ENCODE assay signal across 17 cellular contexts in the genomic region with DNA sequence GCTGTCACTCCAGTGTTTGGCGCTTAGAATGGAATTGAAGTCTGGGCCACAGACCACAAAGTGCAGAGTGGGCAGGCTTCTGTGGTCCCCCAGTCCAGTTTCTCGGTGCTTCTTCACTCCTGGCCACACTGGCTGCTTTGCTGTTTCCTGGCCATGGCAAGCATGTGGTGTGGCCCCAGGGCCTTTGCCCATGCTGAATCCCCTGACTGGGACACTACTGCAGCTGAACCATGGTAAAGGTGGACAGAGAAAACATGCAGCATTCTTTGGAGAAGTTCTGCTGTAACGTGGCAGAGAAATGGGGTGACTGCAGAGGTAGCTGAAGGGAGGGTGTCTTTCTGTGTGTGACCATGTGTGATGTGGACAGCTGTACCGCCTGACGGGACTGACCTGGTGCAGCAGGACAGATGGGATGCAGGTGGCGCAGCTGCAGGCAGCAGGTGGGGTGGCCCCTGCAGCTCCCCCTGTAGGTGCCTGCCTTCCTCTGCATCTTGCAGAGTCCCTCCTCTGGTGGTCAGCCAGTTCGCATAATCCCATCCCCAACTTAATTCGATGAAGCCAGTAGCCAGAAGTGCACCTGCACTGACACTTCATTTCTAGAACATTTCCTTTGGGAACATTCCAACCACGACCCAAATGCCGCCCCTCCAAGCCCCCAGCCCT. TPM values are rescaled to one million over a fixed set of nuclear protein-coding genes. Genes with fewer than 3 reads are reported as not detected.
A peak's percentile ranks its signal among the peaks of the same experiment; 100 is the strongest.
DNase-seq lines count a peak whose midpoint lies in the region; ATAC-seq and TF ChIP-seq lines count a peak whose summit lies in the region.
"Had no signal": no experiment of that assay in that cellular context is flagged by ENCODE, and none has a peak within 500 bp of the region (broad histone marks: within the 10 kb centered on the region; RNA-seq: fewer than 3 reads in every experiment).

No MANE protein-coding gene starts in this region.

- peaks cover 17% of the 10 kb centered on the region for H4K20me1 ChIP-seq in PC-9 (ENCODE audit: insufficient read depth)

- peak; percentile 7 for TF ChIP-seq CTCF in MCF 10A (IDR thresholded peaks at IDR 0.05; ENCODE audit: unreplicated experiment)
- TF ChIP-seq CTCF in breast epithelium (IDR thresholded peaks at IDR 0.05), result no peak
- 0 out of 2 replicates have a peak, but pooled peaks have one; percentile 7 for TF ChIP-seq CTCF in PC-9 (conservative IDR thresholded peaks at IDR 0.05)
- peak; percentile 4 for TF ChIP-seq CTCF in fibroblast of pulmonary artery (IDR thresholded peaks at IDR 0.05; ENCODE audit: low read length, missing control alignments)

- H3K79me2 ChIP-seq in PC-9 (ENCODE audit: low read depth), result peaks cover 19% of the 10 kb centered on the region

- no peak overlapping the region for H3K4me2 ChIP-seq in PC-9

- H3K27ac ChIP-seq in breast epithelium, result no peak overlapping the region
- H3K27ac ChIP-seq in PC-9, result no peak overlapping the region
- H3K27ac ChIP-seq: prostate gland, upper lobe of left lung had no signal

- peaks cover 3 to 16% of the 10 kb centered on the region in 2 donors for H3K4me1 ChIP-seq in breast epithelium
- H3K4me1 ChIP-seq in PC-9 (replicated peaks; ENCODE audit: insufficient read depth), result peaks cover 14% of the 10 kb centered on the region

- TF ChIP-seq POLR2A in breast epithelium (IDR thresholded peaks at IDR 0.05), result no peak

- H3K27me3 Mint-ChIP-seq in MCF 10A (ENCODE audit: insufficient read depth, unreplicated experiment), result no peaks in the 10 kb centered on the region

- H3K4me3 Mint-ChIP-seq in MCF 10A (ENCODE audit: unreplicated experiment), result no peak overlapping the region
- H3K4me3 Mint-ChIP-seq: T-helper 1 cell treated with Interleukin-12 subunit alpha and Interleukin-12 subunit beta and Interleukin-4 antibody, amounts not matched to agents 30 μg/mL and 1 μg/mL, for 36 hours had no signal

- POLR2A ChIA-PET in MCF 10A (lab: Yijun Ruan, JAX), result interaction anchor here (1.8 kb wide), 1 partner anchor 15 kb away, joined by 6 read pairs; no protein-coding TSS in a partner anchor
- POLR2A ChIA-PET in PC-9 (lab: Charles Lee; ENCODE audit: unreplicated experiment), result no interaction called here

- peaks cover 14% of the 10 kb centered on the region for H3K4me1 Mint-ChIP-seq in MCF 10A (ENCODE audit: insufficient read depth, unreplicated experiment)

- no peaks in the 10 kb centered on the region for H3K9me2 ChIP-seq in PC-9 (ENCODE audit: insufficient read depth)

- no peaks in the 10 kb centered on the region for H3K9me3 Mint-ChIP-seq in MCF 10A (ENCODE audit: unreplicated experiment)
- H3K9me3 Mint-ChIP-seq: T-helper 1 cell treated with Interleukin-12 subunit alpha and Interleukin-12 subunit beta and Interleukin-4 antibody, amounts not matched to agents 30 μg/mL and 1 μg/mL, for 36 hours had no signal

- H3K9me3 ChIP-seq in breast epithelium, result no peaks in the 10 kb centered on the region
- no peaks in the 10 kb centered on the region for H3K9me3 ChIP-seq in PC-9 (ENCODE audit: insufficient read depth, low read depth)
- H3K9me3 ChIP-seq: prostate gland, upper lobe of left lung had no signal

- no peak for DNase-seq in MCF 10A (ENCODE audit: unreplicated experiment)
- DNase-seq in breast epithelium (ENCODE audit: low spot score in 2 of 2), result no peak
- no peak for DNase-seq in PC-9
- DNase-seq in fibroblast of pulmonary artery (ENCODE audit: low read depth), result no peak
- DNase-seq in NCI-H748 treated with DMSO at 0.1 percent for 48 hours (lab: John Stamatoyannopoulos, UW), result no peak
- no peak for DNase-seq in OCI-M2 (lab: John Stamatoyannopoulos, UW; ENCODE audit: unreplicated experiment)
- DNase-seq: activated CD4-positive, alpha-beta T cell treated with anti-CD3 and anti-CD28 coated beads for 48 hours; EL; kidney; NCI-H1417 treated with DMSO at 0.1 percent for 48 hours; NCI-H446; stimulated activated CD4-positive, alpha-beta T cell treated with anti-CD3 and anti-CD28 coated beads, Interleukin-1b, Interleukin-23, amount 100 ng/mL, for 48 hours had no signal

- CTCF ChIA-PET in MCF 10A (lab: Yijun Ruan, JAX), result interaction anchor here (0.6 to 1.4 kb wide), 2 partner anchors 38 to 1306 kb away, joined by 3 to 4 read pairs; no protein-coding TSS in a partner anchor
- CTCF ChIA-PET in PC-9 (lab: Charles Lee), result no interaction called here

- intact Hi-C loops in MCF 10A (cut with micrococcal nuclease) (no loop called here), breast epithelium (cut with DNase I; ENCODE audit: low total_unique reads) (no loop called here), PC-9 (cut with micrococcal nuclease; ENCODE audit: unreplicated experiment) (no loop called here)

- H3K4me3 ChIP-seq in breast epithelium (no peak overlapping the region), PC-9 (no peak overlapping the region), fibroblast of pulmonary artery (replicated peaks; ENCODE audit: low read depth, low read length) (no peak overlapping the region)
- H3K4me3 ChIP-seq: prostate gland, upper lobe of left lung had no signal

- peaks cover 37% of the 10 kb centered on the region for H3K36me3 Mint-ChIP-seq in MCF 10A (ENCODE audit: insufficient read depth, unreplicated experiment)

- H3K27me3 ChIP-seq in breast epithelium (no peaks in the 10 kb centered on the region), PC-9 (ENCODE audit: insufficient read depth, low read depth) (no peaks in the 10 kb centered on the region)
- H3K27me3 ChIP-seq: upper lobe of left lung had no signal

- peaks cover 8% of the 10 kb centered on the region; the same call in 1 of the 2 replicates for H3F3A ChIP-seq in PC-9 (ENCODE audit: insufficient read depth, low read depth)

- no peaks in the 10 kb centered on the region for H3K36me3 ChIP-seq in breast epithelium
- H3K36me3 ChIP-seq in PC-9 (ENCODE audit: low read depth), result peaks cover 10% of the 10 kb centered on the region; the same call in 1 of the 2 replicates
- H3K36me3 ChIP-seq: prostate gland had no signal

- ATAC-seq in HG03521 (IDR thresholded peaks at IDR 0.05; ENCODE audit: unreplicated experiment) (no peak), GM19395 (IDR thresholded peaks at IDR 0.05; ENCODE audit: unreplicated experiment) (no peak)

- no peak overlapping the region for H3K27ac Mint-ChIP-seq in MCF 10A (ENCODE audit: low read depth, unreplicated experiment)
- H3K27ac Mint-ChIP-seq: T-helper 1 cell treated with Interleukin-12 subunit alpha and Interleukin-12 subunit beta and Interleukin-4 antibody, amounts not matched to agents 30 μg/mL and 1 μg/mL, for 36 hours had no signal

- H2AFZ ChIP-seq in PC-9, result no peak overlapping the region

- no TSS peak for BruUV-seq in MCF 10A (replicated peaks; lab: Mats Ljungman, UMichigan)
- BruUV-seq in PC-9 (replicated peaks; lab: Mats Ljungman, UMichigan), result no TSS peak

RNA-seq across cellular contexts. Expression of gene S100P, which starts 13.2 kb away (rescaled TPM):
- total RNA-seq in MCF 10A (2022) (55.6 and 97.6 TPM in 2 replicates), breast epithelium (under 1 TPM in 2 of 3 donors, not detected in 1; 0.29 to 0.98 TPM), PC-9 (2021) (480 and 837 TPM in 2 replicates)
- total RNA-seq: kidney had no signal

RNA-seq across cellular contexts. Expression of gene MRFAP1L1, which starts 29.2 kb away (rescaled TPM):
- 42.5 and 63.2 TPM in 2 replicates for total RNA-seq in MCF 10A (2022)
- 10 to 100 TPM; 48.0 to 78.0 (median 70.1) TPM for total RNA-seq in breast epithelium
- 51.4 and 52.1 TPM in 2 replicates for total RNA-seq in PC-9 (2021)

RNA-seq across cellular contexts. Expression of gene BLOC1S4, which starts 35.5 kb away (rescaled TPM):
- total RNA-seq in MCF 10A (2022), result 10.6 and 13.0 TPM in 2 replicates
- total RNA-seq in breast epithelium, result 10 to 100 TPM; 18.9 to 23.6 (median 19.8) TPM
- 11.7 and 13.9 TPM in 2 replicates for total RNA-seq in PC-9 (2021)

RNA-seq across cellular contexts. Expression of gene MRFAP1, which starts 40.0 kb away (rescaled TPM):
- 387 and 481 TPM in 2 replicates for total RNA-seq in MCF 10A (2022)
- total RNA-seq in breast epithelium, result 100 to 1,000 TPM; 119 to 172 (median 142) TPM
- 278 and 291 TPM in 2 replicates for total RNA-seq in PC-9 (2021)

Comparison
In these comparisons a context has a peak if more than half of its experiments do, and no peak if none do; other contexts are left out.
1. CTCF ChIP-seq: peak in MCF 10A (single experiment), PC-9 (single experiment) and fibroblast of pulmonary artery (single experiment); none in breast epithelium (0 of 3).
2. RNA of gene S100P, which starts 13.2 kb away (total RNA-seq): 480 to 837 TPM in PC-9 and 55.6 to 97.6 TPM in MCF 10A; 0.29 to 0.98 TPM in breast epithelium; every median in the first group is over 10 times any median in the second.